16 cellular contexts compared by ENCODE assay signal in genomic region chr16:64925166-64925565, GRCh38.
DNase-seq lines count a peak whose midpoint lies in the region; ATAC-seq, FAIRE-seq and TF ChIP-seq lines count a peak whose summit lies in the region.
"Had no signal": no experiment of that assay in that cellular context is flagged by ENCODE, and none has a peak within 500 bp of the region (broad histone marks: within the 10 kb centered on the region; RNA-seq: fewer than 3 reads in every experiment).

No MANE protein-coding gene starts in this region.

- CTCF ChIA-PET in Calu3 (lab: Charles Lee): no interaction called here

- no peak overlapping the region for H3K27ac Mint-ChIP-seq in Calu3 (ENCODE audit: unreplicated experiment)
- H3K27ac Mint-ChIP-seq: B cell; CD4-positive, alpha-beta T cell had no signal

- no peak overlapping the region for H3K4me3 Mint-ChIP-seq in Calu3 (ENCODE audit: low read depth, unreplicated experiment)
- H3K4me3 Mint-ChIP-seq: B cell; CD4-positive, alpha-beta T cell; H9 had no signal

- H3K4me3 ChIP-seq in fibroblast of pulmonary artery (replicated peaks; ENCODE audit: low read depth, low read length): no peak overlapping the region

- BruUV-seq in Calu3 (replicated peaks; lab: Mats Ljungman, UMichigan): no TSS peak

- TF ChIP-seq CTCF in fibroblast of pulmonary artery (IDR thresholded peaks at IDR 0.05; ENCODE audit: low read length, missing control alignments) (no peak), Calu3 (IDR thresholded peaks at IDR 0.05; ENCODE audit: unreplicated experiment) (no peak)

- H3K36me3 Mint-ChIP-seq in Calu3 (ENCODE audit: insufficient read depth, unreplicated experiment): no peaks in the 10 kb centered on the region

- H3K9me3 Mint-ChIP-seq in Calu3 (ENCODE audit: low read depth, unreplicated experiment): peaks cover 9% of the 10 kb centered on the region

- no peaks in the 10 kb centered on the region for H3K27me3 Mint-ChIP-seq in Calu3 (ENCODE audit: unreplicated experiment)
- H3K27me3 Mint-ChIP-seq: B cell; CD4-positive, alpha-beta T cell had no signal

- DNase-seq in left ventricle myocardium superior (peak; percentile 29), cardiac septum (ENCODE audit: low spot score) (no peak), fibroblast of pulmonary artery (ENCODE audit: low read depth) (peak; percentile 42), sciatic nerve (ENCODE audit: low spot score) (no peak), GM19239 (ENCODE audit: insufficient read length, low spot score) (no peak), Calu3 (no peak)
- no peak for DNase-seq in stimulated activated CD4-positive, alpha-beta T cell treated with anti-CD3 and anti-CD28 coated beads, Interleukin-12 subunit alpha, Interleukin-12 subunit beta, amount 100 ng/mL, for 4 hours
- DNase-seq: ACHN; C1 segment of cervical spinal cord; CD4-positive, alpha-beta T cell; DMS79; GOT3; H9 had no signal

- intact Hi-C loops in left ventricle myocardium superior (cut with micrococcal nuclease): no loop called here
- intact Hi-C loops in cardiac septum (cut with DNase I): no loop called here
- intact Hi-C loops in sciatic nerve (cut with DNase I): no loop called here
- intact Hi-C loops in Calu3 (cut with micrococcal nuclease; ENCODE audit: unreplicated experiment): no loop called here

- no peaks in the 10 kb centered on the region for H3K4me1 Mint-ChIP-seq in Calu3 (ENCODE audit: low read depth, unreplicated experiment)
- H3K4me1 Mint-ChIP-seq: B cell, H9 had no signal

- no peak for FAIRE-seq in GM19239 (lab: Jason Lieb, UNC)
- FAIRE-seq: GM12891 had no signal

- ATAC-seq in left ventricle myocardium superior (peak; percentile 83), sciatic nerve (peak; percentile 62), GM19395 (IDR thresholded peaks at IDR 0.05; ENCODE audit: unreplicated experiment) (no peak)

Comparison
In these comparisons a context has a peak if more than half of its experiments do, and no peak if none do; other contexts are left out.
1. DNase-seq: peak in left ventricle myocardium superior (single experiment) and fibroblast of pulmonary artery (single experiment); none in cardiac septum (single experiment), sciatic nerve (single experiment), GM19239 (single experiment), stimulated activated CD4-positive, alpha-beta T cell treated with anti-CD3 and anti-CD28 coated beads, Interleukin-12 subunit alpha, Interleukin-12 subunit beta, amount 100 ng/mL, for 4 hours (single experiment) and Calu3 (single experiment).